16 cellular contexts compared by ENCODE assay signal in genomic region chr22:39087098-39087497, GRCh38. TPM values are rescaled to one million over a fixed set of nuclear protein-coding genes. Genes with fewer than 3 reads are reported as not detected.
DNase-seq lines count a peak whose midpoint lies in the region; ATAC-seq lines count a peak whose summit lies in the region.
"Had no signal": no experiment of that assay in that cellular context is flagged by ENCODE, and none has a peak within 500 bp of the region (broad histone marks: within the 10 kb centered on the region; RNA-seq: fewer than 3 reads in every experiment).

No MANE protein-coding gene starts in this region.

- no peaks in the 10 kb centered on the region for H3K9me3 Mint-ChIP-seq in activated T-cell treated with anti-CD3 and anti-CD28 coated beads, Interleukin-2, amount 50 U/mL, for 72 hours
- no peaks in the 10 kb centered on the region for H3K9me3 Mint-ChIP-seq in activated CD4-positive, alpha-beta memory T cell treated with anti-CD3 and anti-CD28 coated beads for 36 hours
- H3K9me3 Mint-ChIP-seq in immature natural killer cell, result no peaks in the 10 kb centered on the region
- no peaks in the 10 kb centered on the region for H3K9me3 Mint-ChIP-seq in stimulated activated naive B cell treated with anti-CD40 and anti-IgM and Interleukin-4, amounts not matched to agents 10 μg/mL and 1 μg/mL and 100 μg/mL, for 72 hours
- H3K9me3 Mint-ChIP-seq: activated B cell treated with CpG ODN at 0.5 μM for 24 hours; dendritic cell treated with granulocyte-macrophage colony-stimulating factor and Interleukin-4, amounts not matched to agents 40 ng/mL and 50 ng/mL, for 4 days had no signal

- H3K27ac Mint-ChIP-seq in activated T-cell treated with anti-CD3 and anti-CD28 coated beads, Interleukin-2, amount 50 U/mL, for 72 hours, result peak overlapping the region; percentile 4
- H3K27ac Mint-ChIP-seq in activated CD4-positive, alpha-beta memory T cell treated with anti-CD3 and anti-CD28 coated beads for 36 hours, result peak overlapping the region; percentile 63
- H3K27ac Mint-ChIP-seq in immature natural killer cell, result peak overlapping the region; percentile 93 to 100 (median 98)
- H3K27ac Mint-ChIP-seq in stimulated activated naive B cell treated with anti-CD40 and anti-IgM and Interleukin-4, amounts not matched to agents 10 μg/mL and 1 μg/mL and 100 μg/mL, for 72 hours, result peak overlapping the region; percentile 16
- H3K27ac Mint-ChIP-seq: dendritic cell treated with granulocyte-macrophage colony-stimulating factor and Interleukin-4, amounts not matched to agents 40 ng/mL and 50 ng/mL, for 4 days had no signal

- POLR2A ChIA-PET in activated CD4-positive, alpha-beta memory T cell treated with anti-CD3 and anti-CD28 coated beads for 36 hours (lab: Charles Lee), result no interaction called here

- H3K27me3 Mint-ChIP-seq in activated T-cell treated with anti-CD3 and anti-CD28 coated beads, Interleukin-2, amount 50 U/mL, for 72 hours (ENCODE audit: low read depth), result no peaks in the 10 kb centered on the region
- H3K27me3 Mint-ChIP-seq in activated CD4-positive, alpha-beta memory T cell treated with anti-CD3 and anti-CD28 coated beads for 36 hours, result no peaks in the 10 kb centered on the region
- peaks cover 20 to 31% (median 21%) of the 10 kb centered on the region in 3 donors for H3K27me3 Mint-ChIP-seq in immature natural killer cell (ENCODE audit: low read depth in 3 of 3)
- no peaks in the 10 kb centered on the region for H3K27me3 Mint-ChIP-seq in stimulated activated naive B cell treated with anti-CD40 and anti-IgM and Interleukin-4, amounts not matched to agents 10 μg/mL and 1 μg/mL and 100 μg/mL, for 72 hours
- H3K27me3 Mint-ChIP-seq: activated B cell treated with CpG ODN at 0.5 μM for 24 hours had no signal

- H3K4me3 Mint-ChIP-seq in activated T-cell treated with anti-CD3 and anti-CD28 coated beads, Interleukin-2, amount 50 U/mL, for 72 hours, result no peak overlapping the region
- no peak overlapping the region for H3K4me3 Mint-ChIP-seq in activated CD4-positive, alpha-beta memory T cell treated with anti-CD3 and anti-CD28 coated beads for 36 hours
- peak overlapping the region in 3 of 5 donors; percentile 30 to 73 (median 67) for H3K4me3 Mint-ChIP-seq in immature natural killer cell
- no peak overlapping the region for H3K4me3 Mint-ChIP-seq in stimulated activated naive B cell treated with anti-CD40 and anti-IgM and Interleukin-4, amounts not matched to agents 10 μg/mL and 1 μg/mL and 100 μg/mL, for 72 hours
- H3K4me3 Mint-ChIP-seq: activated B cell treated with CpG ODN at 0.5 μM for 24 hours; dendritic cell treated with granulocyte-macrophage colony-stimulating factor and Interleukin-4, amounts not matched to agents 40 ng/mL and 50 ng/mL, for 4 days had no signal

- DNase-seq in activated T-cell treated with anti-CD3 and anti-CD28 coated beads, Interleukin-2, amount 50 U/mL, for 72 hours, result no peak
- DNase-seq in activated T-cell treated with anti-CD3 and anti-CD28 coated beads, Interleukin-2, amount 50 U/mL, for 48 hours, result no peak
- no peak for DNase-seq in activated CD4-positive, alpha-beta memory T cell treated with anti-CD3 and anti-CD28 coated beads for 36 hours
- no peak for DNase-seq in immature natural killer cell
- DNase-seq in stimulated activated naive B cell treated with anti-CD40 and anti-IgM and Interleukin-4, amounts not matched to agents 10 μg/mL and 1 μg/mL and 100 μg/mL, for 72 hours, result no peak
- DNase-seq: activated B cell treated with CpG ODN at 0.5 μM for 24 hours, activated gamma-delta T cell, kidney glomerular epithelial cell, mammary epithelial cell, MG63, NCI-H524, ovary, T1000 had no signal

- ATAC-seq in activated T-cell treated with anti-CD3 and anti-CD28 coated beads, Interleukin-2, amount 50 U/mL, for 72 hours (replicated peaks in 1 of 2), result no peak
- ATAC-seq in stimulated activated naive B cell treated with anti-CD40 and anti-IgM and Interleukin-4, amounts not matched to agents 10 μg/mL and 1 μg/mL and 100 μg/mL, for 72 hours (replicated peaks), result no peak
- no peak for ATAC-seq in GM18517 (IDR thresholded peaks at IDR 0.05; ENCODE audit: unreplicated experiment)
- ATAC-seq in HG03571 (IDR thresholded peaks at IDR 0.05; ENCODE audit: unreplicated experiment), result no peak

- peaks cover 71% of the 10 kb centered on the region for H3K4me1 Mint-ChIP-seq in activated T-cell treated with anti-CD3 and anti-CD28 coated beads, Interleukin-2, amount 50 U/mL, for 72 hours (ENCODE audit: low read depth)
- peaks cover 66% of the 10 kb centered on the region for H3K4me1 Mint-ChIP-seq in activated CD4-positive, alpha-beta memory T cell treated with anti-CD3 and anti-CD28 coated beads for 36 hours (ENCODE audit: low read depth)
- peaks cover 91 to 95% of the 10 kb centered on the region in 2 donors for H3K4me1 Mint-ChIP-seq in immature natural killer cell
- peaks cover 24 to 57% of the 10 kb centered on the region in 2 donors for H3K4me1 Mint-ChIP-seq in stimulated activated naive B cell treated with anti-CD40 and anti-IgM and Interleukin-4, amounts not matched to agents 10 μg/mL and 1 μg/mL and 100 μg/mL, for 72 hours

- H3K36me3 Mint-ChIP-seq in activated T-cell treated with anti-CD3 and anti-CD28 coated beads, Interleukin-2, amount 50 U/mL, for 72 hours (ENCODE audit: insufficient read depth in 2 of 2), result peaks cover 0 to 4% of the 10 kb centered on the region in 2 donors
- peaks cover 12% of the 10 kb centered on the region for H3K36me3 Mint-ChIP-seq in activated CD4-positive, alpha-beta memory T cell treated with anti-CD3 and anti-CD28 coated beads for 36 hours
- peaks cover 11 to 15% (median 11%) of the 10 kb centered on the region in 3 donors for H3K36me3 Mint-ChIP-seq in immature natural killer cell
- H3K36me3 Mint-ChIP-seq in stimulated activated naive B cell treated with anti-CD40 and anti-IgM and Interleukin-4, amounts not matched to agents 10 μg/mL and 1 μg/mL and 100 μg/mL, for 72 hours, result peaks cover 26 to 43% of the 10 kb centered on the region in 2 donors

- intact Hi-C loops in activated CD4-positive, alpha-beta memory T cell treated with anti-CD3 and anti-CD28 coated beads for 36 hours (cut with micrococcal nuclease), result no loop called here

- CTCF ChIA-PET in activated CD4-positive, alpha-beta memory T cell treated with anti-CD3 and anti-CD28 coated beads for 36 hours (lab: Charles Lee), result no interaction called here

RNA-seq across cellular contexts. Expression of gene APOBEC3H, which starts 9.9 kb away (rescaled TPM):
- 10 to 100 TPM; 21.9 to 24.4 TPM for total RNA-seq in activated T-cell treated with anti-CD3 and anti-CD28 coated beads, Interleukin-2, amount 50 U/mL, for 72 hours
- total RNA-seq in activated CD4-positive, alpha-beta memory T cell treated with anti-CD3 and anti-CD28 coated beads for 36 hours, result 10 to 100 TPM; 23.6 to 25.3 TPM
- polyA plus RNA-seq in immature natural killer cell, result 10 to 100 TPM; 16.7 to 22.2 (median 21.7) TPM

RNA-seq across cellular contexts. Expression of gene APOBEC3G, which starts 10.0 kb away (rescaled TPM):
- 100 to 1,000 TPM in 1 of 2 donors, 10 to 100 TPM in 1; 77.8 to 115 TPM for total RNA-seq in activated T-cell treated with anti-CD3 and anti-CD28 coated beads, Interleukin-2, amount 50 U/mL, for 72 hours
- 100 to 1,000 TPM; 106 to 108 TPM for total RNA-seq in activated CD4-positive, alpha-beta memory T cell treated with anti-CD3 and anti-CD28 coated beads for 36 hours
- polyA plus RNA-seq in immature natural killer cell, result 100 to 1,000 TPM; 494 to 885 (median 545) TPM

RNA-seq across cellular contexts. Expression of gene APOBEC3F, which starts 46.4 kb away (rescaled TPM):
- 10 to 100 TPM; 44.8 to 49.0 TPM for total RNA-seq in activated T-cell treated with anti-CD3 and anti-CD28 coated beads, Interleukin-2, amount 50 U/mL, for 72 hours
- total RNA-seq in activated CD4-positive, alpha-beta memory T cell treated with anti-CD3 and anti-CD28 coated beads for 36 hours, result 10 to 100 TPM; 33.4 to 34.9 TPM
- polyA plus RNA-seq in immature natural killer cell, result 10 to 100 TPM in 2 of 3 donors, 1 to 10 TPM in 1; 9.0 to 43.0 (median 16.8) TPM

Comparison
In these comparisons a context has a peak if more than half of its experiments do, and no peak if none do; other contexts are left out.
1. H3K27ac Mint-ChIP-seq: peak in every context shown above with its lines; median percentile 98 in immature natural killer cell; 63 in activated CD4-positive, alpha-beta memory T cell treated with anti-CD3 and anti-CD28 coated beads for 36 hours; 16 in stimulated activated naive B cell treated with anti-CD40 and anti-IgM and Interleukin-4, amounts not matched to agents 10 μg/mL and 1 μg/mL and 100 μg/mL, for 72 hours; 4 in activated T-cell treated with anti-CD3 and anti-CD28 coated beads, Interleukin-2, amount 50 U/mL, for 72 hours.
2. H3K4me3 Mint-ChIP-seq: peak in immature natural killer cell (3 of 5); none in activated T-cell treated with anti-CD3 and anti-CD28 coated beads, Interleukin-2, amount 50 U/mL, for 72 hours (0 of 2), activated CD4-positive, alpha-beta memory T cell treated with anti-CD3 and anti-CD28 coated beads for 36 hours (single experiment) and stimulated activated naive B cell treated with anti-CD40 and anti-IgM and Interleukin-4, amounts not matched to agents 10 μg/mL and 1 μg/mL and 100 μg/mL, for 72 hours (0 of 2).